Comparison of ENCODE assay signal across 10 cellular contexts in the genomic region with DNA sequence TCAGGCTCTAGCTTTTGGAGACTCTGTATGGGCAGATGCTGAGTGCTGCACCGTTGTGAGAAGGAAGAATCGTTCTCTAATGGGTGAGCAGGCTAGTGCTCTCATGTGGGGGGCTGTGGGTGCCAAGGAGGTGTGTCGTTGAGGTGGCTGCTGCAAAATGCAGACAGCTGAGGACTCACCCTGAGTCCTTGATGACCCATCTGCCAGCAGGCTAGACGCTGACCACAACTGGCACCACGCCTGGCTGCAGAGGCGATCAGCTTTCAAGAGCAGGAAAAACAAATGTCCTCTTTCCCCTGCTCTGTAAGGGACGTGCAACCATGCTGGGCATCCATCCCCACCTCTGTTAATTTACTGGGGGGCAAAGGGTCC.
A peak's percentile ranks its signal among the peaks of the same experiment; 100 is the strongest.
DNase-seq lines count a peak whose midpoint lies in the region; ATAC-seq and TF ChIP-seq lines count a peak whose summit lies in the region.
"Had no signal": no experiment of that assay in that cellular context is flagged by ENCODE, and none has a peak within 500 bp of the region (broad histone marks: within the 10 kb centered on the region; RNA-seq: fewer than 3 reads in every experiment).

No MANE protein-coding gene starts in this region.

- peaks cover 7% of the 10 kb centered on the region; the same call in 1 of the 2 replicates for H3K4me1 ChIP-seq in MM.1S (ENCODE audit: low read length)

- H3K4me3 Mint-ChIP-seq in nephron = no peak overlapping the region

- no peaks in the 10 kb centered on the region for H4K20me1 ChIP-seq in MM.1S (ENCODE audit: insufficient read depth, low read length)

- TF ChIP-seq CTCF in choroid plexus epithelial cell (conservative IDR thresholded peaks at IDR 0.05; ENCODE audit: low read depth, low read length) (no peak), nephron (IDR thresholded peaks at IDR 0.05; ENCODE audit: unreplicated experiment in 3 of 3) (no peak), MM.1S (IDR thresholded peaks at IDR 0.05; ENCODE audit: low read length) (no peak)

- ATAC-seq in HG03571 (IDR thresholded peaks at IDR 0.05; ENCODE audit: unreplicated experiment) (no peak), HG02970 (IDR thresholded peaks at IDR 0.05; ENCODE audit: low FRiP score, unreplicated experiment) (no peak), GM19395 (IDR thresholded peaks at IDR 0.05; ENCODE audit: unreplicated experiment) (no peak)

- H3K9me3 ChIP-seq in MM.1S (replicated peaks; ENCODE audit: insufficient read depth, low read length) = no peaks in the 10 kb centered on the region

- no peak overlapping the region for H2AFZ ChIP-seq in MM.1S (ENCODE audit: low read length)

- no peak overlapping the region for H3K4me2 ChIP-seq in MM.1S (ENCODE audit: low read depth, low read length)

- H3K27me3 Mint-ChIP-seq in nephron (ENCODE audit: low read depth) = no peaks in the 10 kb centered on the region

- no peak overlapping the region for H3K9ac ChIP-seq in MM.1S (ENCODE audit: low read length)

- no peaks in the 10 kb centered on the region for H3K9me2 ChIP-seq in MM.1S (replicated peaks; ENCODE audit: insufficient read depth, low read length)

- H3K27ac ChIP-seq in MM.1S (ENCODE audit: low read length) = no peak overlapping the region

- no peaks in the 10 kb centered on the region for H3K36me3 Mint-ChIP-seq in nephron (ENCODE audit: low read depth)
- H3K36me3 Mint-ChIP-seq: brain had no signal

- H3K4me3 ChIP-seq in choroid plexus epithelial cell (ENCODE audit: low read depth, low read length) (no peak overlapping the region), MM.1S (ENCODE audit: low read length) (no peak overlapping the region)

- no peaks in the 10 kb centered on the region for H3K79me2 ChIP-seq in MM.1S (ENCODE audit: low read length)

- H3K36me3 ChIP-seq in MM.1S (replicated peaks; ENCODE audit: insufficient read depth, low read length) = no peaks in the 10 kb centered on the region

- peak overlapping the region in 2 of 3 experiments; percentile 49 to 76 for H3K27ac Mint-ChIP-seq in nephron

- no peaks in the 10 kb centered on the region for H3K27me3 ChIP-seq in MM.1S (replicated peaks; ENCODE audit: insufficient read depth, low read length)

- H3F3A ChIP-seq in MM.1S (ENCODE audit: insufficient read depth, low read length) = no peaks in the 10 kb centered on the region; the same call in 1 of the 2 replicates

- DNase-seq in EL = peak; percentile 87
- DNase-seq in NCI-H524 treated with DMSO at 0.1 percent for 48 hours (lab: John Stamatoyannopoulos, UW) = peak; percentile 30
- peak; percentile 53 for DNase-seq in choroid plexus epithelial cell (ENCODE audit: low read depth)
- DNase-seq in MM.1S = no peak
- DNase-seq: stimulated activated naive CD4-positive, alpha-beta T cell had no signal

- peaks cover 35% of the 10 kb centered on the region for H3K4me1 Mint-ChIP-seq in nephron

- no peaks in the 10 kb centered on the region for H3K9me3 Mint-ChIP-seq in nephron
- H3K9me3 Mint-ChIP-seq: brain had no signal
